Comparison of ENCODE assay signal across 8 cellular contexts in genomic region chrX:39855748-39856129, GRCh38.
DNase-seq lines count a peak whose midpoint lies in the region; ATAC-seq lines count a peak whose summit lies in the region.

No MANE protein-coding gene starts in this region.

- DNase-seq in NCI-H146 (lab: John Stamatoyannopoulos, UW) = peak; percentile 93
- peak; percentile 61 for DNase-seq in activated CD4-positive, CD25-positive, alpha-beta regulatory T cell treated with anti-CD3 and anti-CD28 coated beads, Interleukin-2, amount 50 U/mL, for 72 hours
- DNase-seq in dermis blood vessel endothelial cell = peak; percentile 52
- DNase-seq in stimulated activated CD4-positive, alpha-beta T cell treated with anti-CD3 and anti-CD28 coated beads, Interleukin-1b, Interleukin-23, amount 100 ng/mL, for 1 hour (ENCODE audit: low read depth in 2 of 2) = peak; percentile 44 to 51
- no peak for DNase-seq in NCI-H1930 (lab: John Stamatoyannopoulos, UW)
- no peak for DNase-seq in left lobe of liver (ENCODE audit: low spot score)

- ATAC-seq in GM18499 (IDR thresholded peaks at IDR 0.05; ENCODE audit: insufficient read depth, unreplicated experiment) (peak; percentile 28), HG02798 (IDR thresholded peaks at IDR 0.05; ENCODE audit: poor library complexity, unreplicated experiment) (peak; percentile 51), left lobe of liver (no peak)

Comparison
In these comparisons a context has a peak if more than half of its experiments do, and no peak if none do; other contexts are left out.
1. DNase-seq: peak in NCI-H146 (single experiment), activated CD4-positive, CD25-positive, alpha-beta regulatory T cell treated with anti-CD3 and anti-CD28 coated beads, Interleukin-2, amount 50 U/mL, for 72 hours (single experiment), dermis blood vessel endothelial cell (single experiment) and stimulated activated CD4-positive, alpha-beta T cell treated with anti-CD3 and anti-CD28 coated beads, Interleukin-1b, Interleukin-23, amount 100 ng/mL, for 1 hour (2 of 2); none in NCI-H1930 (0 of 2) and left lobe of liver (single experiment).